ENCODE assay signal across 1 cellular context in genomic region chr3:160178661-160179060, GRCh38. TPM values are rescaled to one million over a fixed set of nuclear protein-coding genes. Genes with fewer than 3 reads are reported as not detected.
"Had no signal": no experiment of that assay in that cellular context is flagged by ENCODE, and none has a peak within 500 bp of the region (broad histone marks: within the 10 kb centered on the region; RNA-seq: fewer than 3 reads in every experiment).

No MANE protein-coding gene starts in this region.

RNA-seq across cellular contexts. Expression of gene C3orf80, which starts 46.6 kb away (rescaled TPM):
- total RNA-seq: vagina had no signal
